Comparison of ENCODE assay signal across 17 cellular contexts in the genomic region with DNA sequence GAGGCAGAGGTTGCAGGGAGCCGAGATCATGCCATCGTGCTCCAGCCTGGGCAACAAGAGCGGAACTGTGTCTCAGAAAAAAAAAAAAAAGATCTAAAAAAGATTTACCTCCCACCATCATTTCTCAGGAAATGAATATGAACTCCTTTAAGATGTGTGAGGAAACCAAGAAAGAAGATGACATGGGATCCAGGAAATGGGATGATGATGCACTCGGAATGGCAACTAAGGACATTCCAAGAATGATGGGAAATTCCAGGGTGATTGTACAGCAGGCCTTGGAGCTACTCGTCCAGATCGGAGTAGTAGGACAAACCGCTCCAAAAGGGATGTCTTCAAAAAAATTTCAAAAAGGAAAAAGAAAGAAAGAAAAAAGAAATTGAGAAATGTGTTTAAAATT.
DNase-seq lines count a peak whose midpoint lies in the region; ATAC-seq and TF ChIP-seq lines count a peak whose summit lies in the region.
"Had no signal": no experiment of that assay in that cellular context is flagged by ENCODE, and none has a peak within 500 bp of the region (broad histone marks: within the 10 kb centered on the region; RNA-seq: fewer than 3 reads in every experiment).

No MANE protein-coding gene starts in this region.

- H3K4me3 Mint-ChIP-seq in glutamatergic neuron (ENCODE audit: unreplicated experiment), result no peak overlapping the region

- no peaks in the 10 kb centered on the region for H3K79me1 ChIP-seq in mesenchymal stem cell (replicated peaks; ENCODE audit: low read length, poor library complexity, severe bottlenecking)

- no peak overlapping the region for H2AK5ac ChIP-seq in mesenchymal stem cell (ENCODE audit: low read length, severe bottlenecking)

- no peak overlapping the region for H3K23ac ChIP-seq in mesenchymal stem cell (ENCODE audit: low read length in 2 of 2)

- peaks cover 3% of the 10 kb centered on the region for H3K27me3 Mint-ChIP-seq in glutamatergic neuron (ENCODE audit: unreplicated experiment)

- in situ Hi-C loops in brain microvascular endothelial cell (cut with HindIII; ENCODE audit: low pct_ligation_motif_present, low sequenced_read_pairs), result loop anchor here (25.0 kb wide), 1 partner anchor 178 kb away; no protein-coding TSS in a partner anchor

- H3K4me1 Mint-ChIP-seq in glutamatergic neuron (ENCODE audit: low read depth, unreplicated experiment), result no peaks in the 10 kb centered on the region

- H3K4ac ChIP-seq in mesenchymal stem cell (ENCODE audit: low read depth in 1 of 2, low read length in 2 of 2), result no peak overlapping the region

- no peak overlapping the region for H3K27ac Mint-ChIP-seq in glutamatergic neuron (ENCODE audit: unreplicated experiment)

- H2AFZ ChIP-seq in mesenchymal stem cell (ENCODE audit: low read depth, low read length), result no peak overlapping the region

- H3K9ac ChIP-seq in mesenchymal stem cell (ENCODE audit: low read length), result peak overlapping the region; percentile 86

- no peaks in the 10 kb centered on the region for H3K4me1 ChIP-seq in mesenchymal stem cell (ENCODE audit: control insufficient read depth, insufficient read depth, low read depth, low read length)
- H3K4me1 ChIP-seq: BE2C had no signal

- 50% methylated on average over 4 of the region's 7 CpGs for whole genome bisulfite sequencing in mesenchymal stem cell

- H3K4me2 ChIP-seq in mesenchymal stem cell (ENCODE audit: low read length, poor library complexity, severe bottlenecking), result no peak overlapping the region

- no peaks in the 10 kb centered on the region for H3K36me3 ChIP-seq in brain microvascular endothelial cell (replicated peaks)
- H3K36me3 ChIP-seq in mesenchymal stem cell (ENCODE audit: control insufficient read depth in 1 of 2, insufficient read depth in 2 of 2, low read depth in 1 of 2, low read length in 2 of 2), result no peaks in the 10 kb centered on the region
- H3K36me3 ChIP-seq: BE2C, neutrophil, thoracic aorta had no signal

- H2BK120ac ChIP-seq in mesenchymal stem cell (ENCODE audit: low read depth, low read length), result no peak overlapping the region

- H3K4me3 ChIP-seq in AG04450 (ENCODE audit: low read depth, low read length) (no peak overlapping the region), brain microvascular endothelial cell (ENCODE audit: low read depth, low read length) (no peak overlapping the region), mesenchymal stem cell (ENCODE audit: insufficient read depth in 1 of 2, low read depth in 1 of 2, low read length in 2 of 2) (no peak overlapping the region)
- H3K4me3 ChIP-seq: thoracic aorta had no signal

- CTCF ChIA-PET in AG04450 (lab: Charles Lee), result interaction anchor here (0.6 to 3.4 kb wide), 4 partner anchors 8 to 305 kb away, joined by 3 to 24 read pairs (median 6); a partner anchor contains a TSS

- H3K9me3 ChIP-seq in AG04450 (ENCODE audit: control insufficient read depth, insufficient read depth, low read length) (no peaks in the 10 kb centered on the region), mesenchymal stem cell (ENCODE audit: control insufficient read depth, low read length) (no peaks in the 10 kb centered on the region)
- H3K9me3 ChIP-seq: BE2C, neutrophil, thoracic aorta had no signal

- H4K91ac ChIP-seq in mesenchymal stem cell (ENCODE audit: low read length), result no peak overlapping the region

- ATAC-seq in GM21576 (IDR thresholded peaks at IDR 0.05; ENCODE audit: unreplicated experiment) (no peak), GM18909 (IDR thresholded peaks at IDR 0.05; ENCODE audit: poor library complexity, unreplicated experiment) (no peak)
- ATAC-seq: activated CD4-positive, CD25-positive, alpha-beta regulatory T cell treated with anti-CD3 and anti-CD28 coated beads, Interleukin-2, amount 50 U/mL, for 24 hours had no signal

- POLR2A ChIA-PET in AG04450 (lab: Yijun Ruan, JAX), result interaction anchor here (0.7 kb wide), 1 partner anchor 35 kb away, joined by 4 read pairs; no protein-coding TSS in a partner anchor

- no peak overlapping the region for H3K18ac ChIP-seq in mesenchymal stem cell (ENCODE audit: low read depth in 1 of 2, low read length in 2 of 2)

- peaks cover 1% of the 10 kb centered on the region for H3K9me3 Mint-ChIP-seq in glutamatergic neuron (ENCODE audit: unreplicated experiment)

- H2BK15ac ChIP-seq in mesenchymal stem cell (ENCODE audit: low read depth, poor library complexity, severe bottlenecking), result no peak overlapping the region

- H3K27me3 ChIP-seq in AG04450 (ENCODE audit: control insufficient read depth, insufficient read depth, low read length), result no peaks in the 10 kb centered on the region
- no peaks in the 10 kb centered on the region for H3K27me3 ChIP-seq in brain microvascular endothelial cell (replicated peaks)
- H3K27me3 ChIP-seq in mesenchymal stem cell (ENCODE audit: control insufficient read depth in 1 of 2, insufficient read depth in 1 of 2, low read length in 2 of 2), result no peaks in the 10 kb centered on the region
- H3K27me3 ChIP-seq: BE2C had no signal

- no peak overlapping the region for H3K14ac ChIP-seq in mesenchymal stem cell (ENCODE audit: low read length in 2 of 2)

- H2BK5ac ChIP-seq in mesenchymal stem cell (ENCODE audit: low read depth, low read length, poor library complexity, severe bottlenecking), result no peak overlapping the region

- no peak overlapping the region for H2BK12ac ChIP-seq in mesenchymal stem cell (ENCODE audit: low read length in 2 of 2)

- H3K36me3 Mint-ChIP-seq in glutamatergic neuron (ENCODE audit: unreplicated experiment), result no peaks in the 10 kb centered on the region

- TF ChIP-seq CTCF in AG04450 (IDR thresholded peaks at IDR 0.05; ENCODE audit: low read depth, low read length), result no peak
- no peak for TF ChIP-seq CTCF in brain microvascular endothelial cell (IDR thresholded peaks at IDR 0.05; ENCODE audit: low read depth, low read length, missing control alignments)
- no peak for TF ChIP-seq CTCF in glutamatergic neuron (IDR thresholded peaks at IDR 0.05; ENCODE audit: partially characterized antibody, unreplicated experiment)

- no peak overlapping the region for H4K8ac ChIP-seq in mesenchymal stem cell (ENCODE audit: low read length)

- peak overlapping the region; percentile 87 for H3K27ac ChIP-seq in AG04450 (ENCODE audit: low read depth, low read length)
- peak overlapping the region; percentile 72 for H3K27ac ChIP-seq in brain microvascular endothelial cell
- H3K27ac ChIP-seq in mesenchymal stem cell (ENCODE audit: low read length, poor library complexity, severe bottlenecking), result no peak overlapping the region
- H3K27ac ChIP-seq: epithelial cell of prostate, neutrophil, thoracic aorta had no signal

- DNase-seq in AG04450 (ENCODE audit: low read depth, low spot score) (peak; percentile 72), HS-5 (ENCODE audit: low read depth) (peak; percentile 82), brain microvascular endothelial cell (peak; percentile 86), mesenchymal stem cell (peak; percentile 71), hippocampal formation (lab: John Stamatoyannopoulos, UW) (no peak), glutamatergic neuron (no peak)
- DNase-seq: activated CD8-positive, alpha-beta memory T cell treated with anti-CD3 and anti-CD28 coated beads, Interleukin-2, amount 50 U/mL, for 48 hours; activated naive CD4-positive, alpha-beta T cell treated with anti-CD3 and anti-CD28 coated beads, Interleukin-2, amount 50 U/mL, for 16 hours; BE2C; mesendoderm; MM.1S had no signal

Comparison
In these comparisons a context has a peak if more than half of its experiments do, and no peak if none do; other contexts are left out.
1. DNase-seq: peak in AG04450 (single experiment), HS-5 (single experiment), brain microvascular endothelial cell (single experiment) and mesenchymal stem cell (single experiment); none in hippocampal formation (0 of 2) and glutamatergic neuron (single experiment).